ENCODE assay signal across 24 cellular contexts in genomic region chr18:10546557-10547300, GRCh38. TPM values are rescaled to one million over a fixed set of nuclear protein-coding genes. Genes with fewer than 3 reads are reported as not detected.
DNase-seq lines count a peak whose midpoint lies in the region; ATAC-seq, FAIRE-seq and TF ChIP-seq lines count a peak whose summit lies in the region.
"Had no signal": no experiment of that assay in that cellular context is flagged by ENCODE, and none has a peak within 500 bp of the region (broad histone marks: within the 10 kb centered on the region; RNA-seq: fewer than 3 reads in every experiment).

No MANE protein-coding gene starts in this region.

- no peaks in the 10 kb centered on the region for H3K9me1 ChIP-seq in endothelial cell of umbilical vein (replicated peaks; ENCODE audit: control insufficient read depth, extremely low read depth, insufficient read depth, low read length)

- dilution Hi-C loops in endothelial cell of umbilical vein (cut with MboI; ENCODE audit: extremely low pct_ligation_motif_present, low sequenced_read_pairs) = no loop called here

- peak; percentile 64 to 67 for ATAC-seq in right cardiac atrium
- ATAC-seq: A549; activated CD8-positive, alpha-beta memory T cell treated with anti-CD3 and anti-CD28 coated beads, Interleukin-2, amount 10 ng/mL, durations not matched to agents 7 days and 5 days; Panc1; stimulated activated naive CD8-positive, alpha-beta T cell treated with anti-CD3 and anti-CD28 coated beads, Interleukin-15, amount 100 ng/mL, for 72 hours; T-helper 17 cell had no signal

- WGBS in right cardiac atrium = 58% methylated on average over 7 of the region's 7 CpGs

- no TSS peak for BruUV-seq in endothelial cell of umbilical vein (replicated peaks; lab: Mats Ljungman, UMichigan)

- DNase-seq in NCI-H2196 (lab: John Stamatoyannopoulos, UW; ENCODE audit: unreplicated experiment) (peak; percentile 39), NCI-H2196 treated with DMSO at 0.1 percent for 48 hours (lab: John Stamatoyannopoulos, UW; ENCODE audit: unreplicated experiment) (no peak), endothelial cell of umbilical vein (ENCODE audit: low read depth, low spot score) (peak; percentile 47), right cardiac atrium (no peak), substantia nigra (lab: John Stamatoyannopoulos, UW) (peak in 2 of 49 donors; percentile 33 to 35), A172 (ENCODE audit: low spot score) (no peak)
- no peak for DNase-seq in activated naive CD4-positive, alpha-beta T cell treated with anti-CD3 and anti-CD28 coated beads, Interleukin-2, amount 50 U/mL, for 16 hours
- no peak for DNase-seq in activated effector memory CD4-positive, alpha-beta T cell treated with anti-CD3 and anti-CD28 coated beads, Interleukin-2, amount 50 U/mL, for 16 hours
- DNase-seq: activated CD4-positive, alpha-beta T cell treated with anti-CD3 and anti-CD28 coated beads, Interleukin-2, amount 10 ng/mL, durations not matched to agents 7 days and 5 days; activated CD8-positive, alpha-beta memory T cell treated with anti-CD3 and anti-CD28 coated beads, Interleukin-2, amount 10 ng/mL, durations not matched to agents 7 days and 5 days; activated naive CD8-positive, alpha-beta T cell treated with anti-CD3 and anti-CD28 coated beads for 36 hours; colonic mucosa; mammary epithelial cell; NCI-H2081 treated with DMSO at 0.1 percent for 48 hours; NCI-H524; stimulated activated CD4-positive, alpha-beta T cell treated with anti-CD3 and anti-CD28 coated beads, Interleukin-12 subunit alpha, Interleukin-12 subunit beta, amount 100 ng/mL, for 4 hours; stimulated activated naive CD8-positive, alpha-beta T cell treated with anti-CD3 and anti-CD28 coated beads, Interleukin-15, amount 100 ng/mL, for 72 hours; T-helper 17 cell had no signal

- H4K20me1 ChIP-seq in endothelial cell of umbilical vein (replicated peaks; ENCODE audit: control insufficient read depth, extremely low read depth, insufficient read depth, low read length) = no peaks in the 10 kb centered on the region

- H3K79me2 ChIP-seq in endothelial cell of umbilical vein (ENCODE audit: control insufficient read depth, insufficient read depth, low read length) = peaks cover 3% of the 10 kb centered on the region
- H3K79me2 ChIP-seq: hepatocyte had no signal

- H3K9me3 ChIP-seq in endothelial cell of umbilical vein (replicated peaks; ENCODE audit: control insufficient read depth, insufficient read depth, low read length) = no peaks in the 10 kb centered on the region
- no peaks in the 10 kb centered on the region for H3K9me3 ChIP-seq in right cardiac atrium (ENCODE audit: control insufficient read depth, low read length)
- H3K9me3 ChIP-seq: A549, colonic mucosa, neutrophil, SJSA1 had no signal

- CTCF ChIA-PET in endothelial cell of umbilical vein (lab: Charles Lee) = interaction anchor here (0.5 to 2.6 kb wide), 5 partner anchors 8 to 607 kb away, joined by 3 to 12 read pairs (median 3); no protein-coding TSS in a partner anchor

- TF ChIP-seq CTCF in endothelial cell of umbilical vein (IDR thresholded peaks at IDR 0.05; ENCODE audit: extremely low read depth in 1 of 2, insufficient read depth in 1 of 2, low read depth in 1 of 2, low read length in 2 of 2) = no peak

- H3K9ac ChIP-seq in endothelial cell of umbilical vein (replicated peaks; ENCODE audit: extremely low read depth, insufficient read depth, low read length) = no peak overlapping the region

- TF ChIP-seq POLR2A in endothelial cell of umbilical vein (IDR thresholded peaks at IDR 0.05; ENCODE audit: low read depth, low read length) = no peak

- no peaks in the 10 kb centered on the region for H3K27me3 ChIP-seq in endothelial cell of umbilical vein (ENCODE audit: control insufficient read depth in 2 of 2, insufficient read depth in 2 of 2, low read length in 2 of 2)
- H3K27me3 ChIP-seq in right cardiac atrium (ENCODE audit: control insufficient read depth, insufficient read depth) = no peaks in the 10 kb centered on the region
- H3K27me3 ChIP-seq: colonic mucosa, hepatocyte, neutrophil, SJSA1 had no signal

- H3K27ac ChIP-seq in endothelial cell of umbilical vein (ENCODE audit: insufficient read depth, low read depth, low read length) (no peak overlapping the region), right cardiac atrium (ENCODE audit: low read length) (no peak overlapping the region), substantia nigra (ENCODE audit: low read depth, low read length, poor library complexity, severe bottlenecking) (peak overlapping the region; percentile 44)
- H3K27ac ChIP-seq: A549, colonic mucosa, hepatocyte, neutrophil, SJSA1 had no signal

- H2AFZ ChIP-seq in endothelial cell of umbilical vein (ENCODE audit: low read depth, low read length) = no peak overlapping the region
- H2AFZ ChIP-seq: hepatocyte had no signal

- H3K36me3 ChIP-seq in endothelial cell of umbilical vein (ENCODE audit: control insufficient read depth in 2 of 2, extremely low read depth in 1 of 2, insufficient read depth in 2 of 2, low read length in 2 of 2) = peaks cover 19 to 34% of the 10 kb centered on the region in 2 experiments

- H3K4me3 ChIP-seq in endothelial cell of umbilical vein (replicated peaks in 1 of 3; ENCODE audit: insufficient read depth in 1 of 3, low read depth in 1 of 3, low read length in 3 of 3) = no peak overlapping the region
- no peak overlapping the region for H3K4me3 ChIP-seq in right cardiac atrium (ENCODE audit: low read length)
- H3K4me3 ChIP-seq: A549, colonic mucosa, hepatocyte, SJSA1 had no signal

- H3K4me2 ChIP-seq in endothelial cell of umbilical vein (ENCODE audit: insufficient read depth, low read length) = no peak overlapping the region
- H3K4me2 ChIP-seq: A549, hepatocyte had no signal

- POLR2A ChIA-PET in endothelial cell of umbilical vein (lab: Charles Lee) = no interaction called here

- intact Hi-C loops in endothelial cell of umbilical vein (cut with micrococcal nuclease) (no loop called here), right cardiac atrium (cut with DNase I) (no loop called here)

- FAIRE-seq in endothelial cell of umbilical vein (lab: Jason Lieb, UNC) = no peak
- FAIRE-seq: A549, endometrium had no signal

- H3K4me1 ChIP-seq in endothelial cell of umbilical vein (ENCODE audit: control insufficient read depth, extremely low read depth, insufficient read depth, low read length) = peaks cover 6% of the 10 kb centered on the region
- H3K4me1 ChIP-seq in right cardiac atrium (ENCODE audit: control insufficient read depth, insufficient read depth, low read length) = no peaks in the 10 kb centered on the region
- H3K4me1 ChIP-seq: A549, colonic mucosa, SJSA1 had no signal

TF ChIP-seq in endothelial cell of umbilical vein, 7 proteins besides CTCF, POLR2A, EP300 and RAD21:
- TF ChIP-seq MYC (IDR thresholded peaks at IDR 0.05; ENCODE audit: low read depth, low read length) (no peak), POLR2AphosphoS5 (IDR thresholded peaks at IDR 0.05; ENCODE audit: insufficient read depth, low read depth, low read length) (no peak), MAX (IDR thresholded peaks at IDR 0.05; ENCODE audit: insufficient read depth, insufficient read length) (no peak), GATA2 (IDR thresholded peaks at IDR 0.05; ENCODE audit: insufficient read depth, insufficient read length, low read depth, low read length) (no peak), JUN (IDR thresholded peaks at IDR 0.05; ENCODE audit: borderline replicate concordance, insufficient read depth, insufficient read length, low read depth) (no peak), FOS (IDR thresholded peaks at IDR 0.05; ENCODE audit: borderline replicate concordance, insufficient read depth, low read length) (no peak)

RNA-seq across cellular contexts. Expression of gene NAPG, which starts 20.9 kb away (rescaled TPM):
- total RNA-seq in endothelial cell of umbilical vein = 34.1 and 34.7 TPM in 2 replicates
- polyA plus RNA-seq in endothelial cell of umbilical vein = 8.3 and 10.8 TPM in 2 replicates
- polyA plus RNA-seq in endothelial cell of umbilical vein (2011; cell fraction: cytosol; rRNA removed) = 10.3 and 11.8 TPM in 2 replicates
- 42.0 and 58.8 TPM in 2 replicates for polyA plus RNA-seq in endothelial cell of umbilical vein (2011; cell fraction: nucleus; rRNA removed)
- polyA plus RNA-seq in endothelial cell of umbilical vein (2012) = 15.6 and 21.4 TPM in 2 replicates
- polyA minus RNA-seq in endothelial cell of umbilical vein = 12.3 and 20.7 TPM in 2 replicates
- 9.3 TPM for polyA minus RNA-seq in endothelial cell of umbilical vein (2011; cell fraction: cytosol; rRNA and poly(A)+ RNA removed)
- polyA minus RNA-seq in endothelial cell of umbilical vein (2011; cell fraction: nucleus; rRNA and poly(A)+ RNA removed) = 47.4 and 61.3 TPM in 2 replicates
- total RNA-seq in right cardiac atrium = 10 to 100 TPM; 30.2 to 45.8 (median 32.0) TPM
- polyA plus RNA-seq in right cardiac atrium = 17.6 TPM
- 48.6 and 65.8 TPM in 2 replicates for total RNA-seq in A172 (2014; rRNA removed; shearing (Covaris generic))

Comparison
In these comparisons a context has a peak if more than half of its experiments do, and no peak if none do; other contexts are left out.
1. DNase-seq: peak in NCI-H2196 (single experiment) and endothelial cell of umbilical vein (single experiment); none in NCI-H2196 treated with DMSO at 0.1 percent for 48 hours (single experiment), right cardiac atrium (0 of 3), activated naive CD4-positive, alpha-beta T cell treated with anti-CD3 and anti-CD28 coated beads, Interleukin-2, amount 50 U/mL, for 16 hours (single experiment), A172 (single experiment) and activated effector memory CD4-positive, alpha-beta T cell treated with anti-CD3 and anti-CD28 coated beads, Interleukin-2, amount 50 U/mL, for 16 hours (single experiment).